1 cellular context compared by ENCODE assay signal in the genomic region with DNA sequence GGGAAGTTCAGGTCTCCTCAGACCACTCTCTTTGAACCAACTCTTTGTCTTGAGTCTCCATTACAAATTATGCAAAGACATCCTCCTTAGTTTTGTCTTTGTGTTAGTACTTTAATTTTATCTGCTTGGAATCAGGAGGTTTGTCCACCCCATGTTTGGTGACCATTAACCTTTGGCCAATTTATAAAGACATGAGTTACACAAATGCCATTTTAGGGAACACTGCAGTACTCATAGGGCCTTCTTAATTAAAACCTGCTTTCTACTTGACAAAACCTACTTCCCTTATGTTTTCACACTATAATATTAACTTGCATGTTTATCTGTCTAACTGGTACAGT.
TF ChIP-seq lines count a peak whose summit lies in the region.

No MANE protein-coding gene starts in this region.

TF ChIP-seq in WTC11, 78 proteins besides CTCF, POLR2A, EP300 and RAD21 (continued from another document):
- TF ChIP-seq, protein P1, sequence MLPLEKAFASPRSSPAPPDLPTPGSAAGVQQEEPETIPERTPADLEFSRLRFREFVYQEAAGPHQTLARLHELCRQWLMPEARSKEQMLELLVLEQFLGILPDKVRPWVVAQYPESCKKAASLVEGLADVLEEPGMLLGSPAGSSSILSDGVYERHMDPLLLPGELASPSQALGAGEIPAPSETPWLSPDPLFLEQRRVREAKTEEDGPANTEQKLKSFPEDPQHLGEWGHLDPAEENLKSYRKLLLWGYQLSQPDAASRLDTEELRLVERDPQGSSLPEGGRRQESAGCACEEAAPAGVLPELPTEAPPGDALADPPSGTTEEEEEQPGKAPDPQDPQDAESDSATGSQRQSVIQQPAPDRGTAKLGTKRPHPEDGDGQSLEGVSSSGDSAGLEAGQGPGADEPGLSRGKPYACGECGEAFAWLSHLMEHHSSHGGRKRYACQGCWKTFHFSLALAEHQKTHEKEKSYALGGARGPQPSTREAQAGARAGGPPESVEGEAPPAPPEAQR (CRISPR knock-in tag; IDR thresholded peaks at IDR 0.05): no peak
- TF ChIP-seq, protein P2, sequence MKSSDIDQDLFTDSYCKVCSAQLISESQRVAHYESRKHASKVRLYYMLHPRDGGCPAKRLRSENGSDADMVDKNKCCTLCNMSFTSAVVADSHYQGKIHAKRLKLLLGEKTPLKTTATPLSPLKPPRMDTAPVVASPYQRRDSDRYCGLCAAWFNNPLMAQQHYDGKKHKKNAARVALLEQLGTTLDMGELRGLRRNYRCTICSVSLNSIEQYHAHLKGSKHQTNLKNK (CRISPR knock-in tag; IDR thresholded peaks at IDR 0.05): no peak
- TF ChIP-seq, protein P3, sequence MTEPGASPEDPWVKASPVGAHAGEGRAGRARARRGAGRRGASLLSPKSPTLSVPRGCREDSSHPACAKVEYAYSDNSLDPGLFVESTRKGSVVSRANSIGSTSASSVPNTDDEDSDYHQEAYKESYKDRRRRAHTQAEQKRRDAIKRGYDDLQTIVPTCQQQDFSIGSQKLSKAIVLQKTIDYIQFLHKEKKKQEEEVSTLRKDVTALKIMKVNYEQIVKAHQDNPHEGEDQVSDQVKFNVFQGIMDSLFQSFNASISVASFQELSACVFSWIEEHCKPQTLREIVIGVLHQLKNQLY (CRISPR knock-in tag; IDR thresholded peaks at IDR 0.05): no peak
- TF ChIP-seq TEAD4 (CRISPR knock-in tag; IDR thresholded peaks at IDR 0.05) (no peak), ZNF423 (CRISPR knock-in tag; IDR thresholded peaks at IDR 0.05) (no peak)
- TF ChIP-seq, protein P4, sequence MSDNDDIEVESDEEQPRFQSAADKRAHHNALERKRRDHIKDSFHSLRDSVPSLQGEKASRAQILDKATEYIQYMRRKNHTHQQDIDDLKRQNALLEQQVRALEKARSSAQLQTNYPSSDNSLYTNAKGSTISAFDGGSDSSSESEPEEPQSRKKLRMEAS (CRISPR knock-in tag; IDR thresholded peaks at IDR 0.05): no peak
- TF ChIP-seq, protein P5, sequence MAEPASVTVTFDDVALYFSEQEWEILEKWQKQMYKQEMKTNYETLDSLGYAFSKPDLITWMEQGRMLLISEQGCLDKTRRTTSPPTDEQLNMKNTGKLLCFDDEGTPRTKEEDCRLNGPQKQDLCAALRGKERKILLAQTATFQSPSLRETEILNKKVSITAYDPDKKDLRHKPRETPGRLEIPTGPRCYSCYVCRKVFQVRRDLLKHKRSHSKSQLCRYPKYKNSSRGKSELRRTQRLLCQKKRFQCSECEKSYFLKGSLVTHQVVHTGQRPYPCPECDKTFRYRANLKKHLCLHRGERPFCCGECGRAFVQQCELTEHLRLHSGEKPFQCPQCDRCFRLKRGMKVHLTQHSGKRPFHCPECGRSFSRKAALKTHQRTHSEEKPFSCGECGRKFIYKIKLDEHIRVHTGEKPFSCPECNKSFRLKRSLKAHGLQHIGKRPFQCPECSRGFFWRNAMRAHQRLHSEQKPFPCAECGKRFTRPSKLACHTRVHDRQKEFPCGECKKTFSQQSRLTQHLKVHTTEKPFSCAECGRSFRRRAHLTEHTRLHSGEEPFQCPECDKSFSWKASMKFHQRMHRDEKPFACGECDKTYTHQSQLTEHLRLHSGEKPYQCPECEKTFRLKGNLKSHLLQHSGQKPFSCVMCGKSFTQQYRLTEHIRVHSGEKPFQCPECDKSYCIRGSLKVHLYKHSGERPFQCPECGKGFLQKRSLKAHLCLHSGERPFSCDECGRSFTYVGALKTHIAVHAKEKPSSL (CRISPR knock-in tag; conservative IDR thresholded peaks at IDR 0.05): no peak
